In genomic region chr5:176619203-176619568, GRCh38 we compare ENCODE assay signal across 8 cellular contexts. TPM values are rescaled to one million over a fixed set of nuclear protein-coding genes. Genes with fewer than 3 reads are reported as not detected.
DNase-seq lines count a peak whose midpoint lies in the region; ATAC-seq and TF ChIP-seq lines count a peak whose summit lies in the region.

No MANE protein-coding gene starts in this region.

- H3K4me2 ChIP-seq in skeletal muscle satellite cell (ENCODE audit: low read length): peak overlapping the region; percentile 79

- no peaks in the 10 kb centered on the region for H3K27me3 ChIP-seq in right cardiac atrium (ENCODE audit: control insufficient read depth, insufficient read depth)
- H3K27me3 ChIP-seq in skeletal muscle satellite cell (ENCODE audit: control insufficient read depth, insufficient read depth, low read length): peaks cover 49% of the 10 kb centered on the region
- peaks cover 86% of the 10 kb centered on the region for H3K27me3 ChIP-seq in suprapubic skin

- peaks cover 69% of the 10 kb centered on the region for H3K27me3 Mint-ChIP-seq in activated naive CD8-positive, alpha-beta T cell treated with anti-CD3 and anti-CD28 coated beads, Interleukin-2, amount 10 ng/mL, durations not matched to agents 7 days and 5 days

- no peak for TF ChIP-seq EP300 in suprapubic skin (IDR thresholded peaks at IDR 0.05)

- peak; percentile 78 for ATAC-seq in HG02678 (IDR thresholded peaks at IDR 0.05; ENCODE audit: unreplicated experiment)
- peak; percentile 95 for ATAC-seq in activated naive CD8-positive, alpha-beta T cell treated with anti-CD3 and anti-CD28 coated beads, Interleukin-2, amount 10 ng/mL, durations not matched to agents 7 days and 5 days (ENCODE audit: low read depth)
- peak; percentile 69 to 87 for ATAC-seq in right cardiac atrium

- peak overlapping the region; percentile 37 for H3K4me3 Mint-ChIP-seq in activated naive CD8-positive, alpha-beta T cell treated with anti-CD3 and anti-CD28 coated beads, Interleukin-2, amount 10 ng/mL, durations not matched to agents 7 days and 5 days

- peaks cover 2% of the 10 kb centered on the region for H3K36me3 Mint-ChIP-seq in activated naive CD8-positive, alpha-beta T cell treated with anti-CD3 and anti-CD28 coated beads, Interleukin-2, amount 10 ng/mL, durations not matched to agents 7 days and 5 days

- DNase-seq in GM03348 (ENCODE audit: low spot score): peak; percentile 92
- DNase-seq in SKM-1 treated with dmso at 0.1 percent for 144 hours (lab: John Stamatoyannopoulos, UW; ENCODE audit: unreplicated experiment): peak; percentile 31
- DNase-seq in activated naive CD8-positive, alpha-beta T cell treated with anti-CD3 and anti-CD28 coated beads, Interleukin-2, amount 10 ng/mL, durations not matched to agents 7 days and 5 days: peak; percentile 85
- peak; percentile 67 to 89 (median 88) for DNase-seq in right cardiac atrium
- DNase-seq in DMS53 (lab: John Stamatoyannopoulos, UW): no peak
- no peak for DNase-seq in suprapubic skin (ENCODE audit: low spot score in 2 of 2)

- no peaks in the 10 kb centered on the region for H3K36me3 ChIP-seq in skeletal muscle satellite cell (ENCODE audit: insufficient read depth, low read length)
- H3K36me3 ChIP-seq in suprapubic skin: no peaks in the 10 kb centered on the region

- H3K9ac ChIP-seq in skeletal muscle satellite cell (ENCODE audit: low read depth, low read length): no peak overlapping the region

- no peaks in the 10 kb centered on the region for H3K9me3 ChIP-seq in right cardiac atrium (ENCODE audit: control insufficient read depth, low read length)
- no peaks in the 10 kb centered on the region for H3K9me3 ChIP-seq in skeletal muscle satellite cell (replicated peaks; ENCODE audit: low read length)
- no peaks in the 10 kb centered on the region for H3K9me3 ChIP-seq in suprapubic skin

- no peak for TF ChIP-seq POLR2A in suprapubic skin (IDR thresholded peaks at IDR 0.05)

- H3K4me3 ChIP-seq in right cardiac atrium (ENCODE audit: low read length): no peak overlapping the region
- peak overlapping the region; percentile 55 for H3K4me3 ChIP-seq in skeletal muscle satellite cell (ENCODE audit: low read length)
- H3K4me3 ChIP-seq in suprapubic skin: no peak overlapping the region

- H3K27ac ChIP-seq in right cardiac atrium (ENCODE audit: low read length): no peak overlapping the region
- H3K27ac ChIP-seq in suprapubic skin: no peak overlapping the region

- no peak overlapping the region for H3K27ac Mint-ChIP-seq in activated naive CD8-positive, alpha-beta T cell treated with anti-CD3 and anti-CD28 coated beads, Interleukin-2, amount 10 ng/mL, durations not matched to agents 7 days and 5 days

- POLR2A ChIA-PET in activated naive CD8-positive, alpha-beta T cell treated with anti-CD3 and anti-CD28 coated beads, Interleukin-2, amount 10 ng/mL, durations not matched to agents 7 days and 5 days (lab: Charles Lee): no interaction called here

- TF ChIP-seq CTCF in suprapubic skin (IDR thresholded peaks at IDR 0.05): no peak

- peaks cover 7% of the 10 kb centered on the region for H3K4me1 Mint-ChIP-seq in activated naive CD8-positive, alpha-beta T cell treated with anti-CD3 and anti-CD28 coated beads, Interleukin-2, amount 10 ng/mL, durations not matched to agents 7 days and 5 days

- no peaks in the 10 kb centered on the region for H3K4me1 ChIP-seq in right cardiac atrium (ENCODE audit: control insufficient read depth, insufficient read depth, low read length)
- peaks cover 48% of the 10 kb centered on the region for H3K4me1 ChIP-seq in skeletal muscle satellite cell (ENCODE audit: control insufficient read depth, insufficient read depth, low read length)
- H3K4me1 ChIP-seq in suprapubic skin: peaks cover 19% of the 10 kb centered on the region

- WGBS in right cardiac atrium: 5% methylated on average over 31 of the region's 31 CpGs
- no CpG with 5 or more reads among the region's 31 CpGs for WGBS in suprapubic skin

- H3K9me3 Mint-ChIP-seq in activated naive CD8-positive, alpha-beta T cell treated with anti-CD3 and anti-CD28 coated beads, Interleukin-2, amount 10 ng/mL, durations not matched to agents 7 days and 5 days: no peaks in the 10 kb centered on the region

- intact Hi-C loops in right cardiac atrium (cut with DNase I): no loop called here

RNA-seq across cellular contexts. Expression of gene GPRIN1, which starts 9.2 kb away (rescaled TPM):
- 1 to 10 TPM; 1.5 to 1.6 TPM for total RNA-seq in activated naive CD8-positive, alpha-beta T cell treated with anti-CD3 and anti-CD28 coated beads, Interleukin-2, amount 10 ng/mL, durations not matched to agents 7 days and 5 days
- total RNA-seq in right cardiac atrium: under 1 TPM; 0.34 to 0.62 (median 0.46) TPM
- polyA plus RNA-seq in right cardiac atrium: 0.23 TPM
- 4.1 and 6.1 TPM in 2 replicates for total RNA-seq in skeletal muscle satellite cell (2012; rRNA removed)
- 1 to 10 TPM in 3 of 4 donors, under 1 TPM in 1; 0.24 to 2.8 (median 1.5) TPM for total RNA-seq in suprapubic skin

RNA-seq across cellular contexts. Expression of gene SNCB, which starts 11.1 kb away (rescaled TPM):
- total RNA-seq in activated naive CD8-positive, alpha-beta T cell treated with anti-CD3 and anti-CD28 coated beads, Interleukin-2, amount 10 ng/mL, durations not matched to agents 7 days and 5 days: under 1 TPM in 1 of 2 experiments, not detected in 1; 0.28 TPM
- total RNA-seq in right cardiac atrium (1 to 10 TPM in 1 of 4 donors, under 1 TPM in 2, not detected in 1; 0.74 to 3.2 (median 0.88) TPM), suprapubic skin (not detected)
- 2.3 TPM for polyA plus RNA-seq in right cardiac atrium
- 1.8 and 2.4 TPM in 2 replicates for total RNA-seq in skeletal muscle satellite cell (2012; rRNA removed)

RNA-seq across cellular contexts. Expression of gene EIF4E1B, which starts 11.3 kb away (rescaled TPM):
- not detected for total RNA-seq in activated naive CD8-positive, alpha-beta T cell treated with anti-CD3 and anti-CD28 coated beads, Interleukin-2, amount 10 ng/mL, durations not matched to agents 7 days and 5 days
- total RNA-seq in right cardiac atrium: not detected
- polyA plus RNA-seq in right cardiac atrium: not detected
- total RNA-seq in skeletal muscle satellite cell (2012; rRNA removed): not detected in 2 replicates
- total RNA-seq in suprapubic skin: not detected

RNA-seq across cellular contexts. Expression of gene TSPAN17, which starts 28.1 kb away (rescaled TPM):
- total RNA-seq in activated naive CD8-positive, alpha-beta T cell treated with anti-CD3 and anti-CD28 coated beads, Interleukin-2, amount 10 ng/mL, durations not matched to agents 7 days and 5 days: 10 to 100 TPM; 39.6 to 40.7 TPM
- total RNA-seq in right cardiac atrium: 10 to 100 TPM; 16.1 to 23.7 (median 18.8) TPM
- polyA plus RNA-seq in right cardiac atrium: 15.8 TPM
- 23.3 and 35.8 TPM in 2 replicates for total RNA-seq in skeletal muscle satellite cell (2012; rRNA removed)
- total RNA-seq in suprapubic skin: 10 to 100 TPM; 14.6 to 22.3 (median 17.7) TPM

Comparison
In these comparisons a context has a peak if more than half of its experiments do, and no peak if none do; other contexts are left out.
1. DNase-seq: peak in GM03348 (single experiment), SKM-1 treated with dmso at 0.1 percent for 144 hours (single experiment), activated naive CD8-positive, alpha-beta T cell treated with anti-CD3 and anti-CD28 coated beads, Interleukin-2, amount 10 ng/mL, durations not matched to agents 7 days and 5 days (single experiment) and right cardiac atrium (3 of 3); none in DMS53 (single experiment) and suprapubic skin (0 of 2).
2. Peak in every context shown above with its lines, with median percentiles within 50 percentile points of each other: ATAC-seq.